Comparison of ENCODE assay signal across 8 cellular contexts in the genomic region with DNA sequence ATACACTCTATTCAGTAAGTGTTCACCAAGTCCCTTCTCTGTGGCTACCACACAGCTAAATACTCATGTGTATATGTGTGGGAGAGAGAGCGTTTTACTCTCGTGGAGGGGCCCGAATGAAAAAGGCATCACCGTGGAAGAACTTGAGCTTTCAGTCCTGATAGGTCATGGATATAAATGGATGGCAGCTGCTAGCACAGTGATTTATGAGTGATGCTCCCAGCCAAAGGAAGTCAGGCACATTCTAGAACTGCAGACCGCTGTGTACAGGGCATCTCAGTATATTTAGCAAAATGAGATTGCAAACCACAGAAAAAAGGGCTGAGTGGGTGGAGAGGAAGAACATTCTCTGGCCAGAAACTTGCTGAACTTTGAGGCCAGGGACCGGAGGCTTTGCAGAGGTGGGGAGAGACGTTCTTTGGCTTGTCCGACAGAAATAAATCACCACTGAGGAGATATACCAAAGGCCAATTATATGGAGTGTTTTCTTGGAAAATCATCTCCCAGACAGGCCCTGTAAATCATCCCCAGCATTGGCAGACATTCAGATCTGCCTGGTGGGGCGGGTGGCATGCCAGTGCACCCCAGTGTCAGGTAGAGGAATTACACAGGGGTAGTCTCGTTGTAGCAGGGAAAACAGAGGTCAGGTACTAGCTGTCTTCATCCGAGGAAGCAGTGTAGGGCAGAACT.
DNase-seq lines count a peak whose midpoint lies in the region; ATAC-seq, FAIRE-seq and TF ChIP-seq lines count a peak whose summit lies in the region.

No MANE protein-coding gene starts in this region.

- peaks cover 14% of the 10 kb centered on the region for H3K4me1 ChIP-seq in testis

- no peaks in the 10 kb centered on the region for H3K36me3 Mint-ChIP-seq in activated CD4-positive, alpha-beta T cell treated with anti-CD3 and anti-CD28 coated beads for 36 hours (ENCODE audit: low read depth)
- H3K36me3 Mint-ChIP-seq in stimulated activated memory B cell treated with anti-CD40 and anti-IgM and Interleukin-4, amounts not matched to agents 10 μg/mL and 1 μg/mL and 100 μg/mL, for 72 hours = no peaks in the 10 kb centered on the region

- no peaks in the 10 kb centered on the region for H3K36me3 ChIP-seq in testis (ENCODE audit: low read depth, missing control alignments)

- no peak overlapping the region for H3K27ac Mint-ChIP-seq in activated CD4-positive, alpha-beta T cell treated with anti-CD3 and anti-CD28 coated beads for 36 hours
- H3K27ac Mint-ChIP-seq in stimulated activated memory B cell treated with anti-CD40 and anti-IgM and Interleukin-4, amounts not matched to agents 10 μg/mL and 1 μg/mL and 100 μg/mL, for 72 hours = no peak overlapping the region

- POLR2A ChIA-PET in activated CD4-positive, alpha-beta T cell treated with anti-CD3 and anti-CD28 coated beads for 36 hours (lab: Charles Lee) = no interaction called here

- in situ Hi-C loops in SK-MEL-5 (cut with HindIII; ENCODE audit: low pct_unique_long_range_greater_than_20kb, low sequenced_read_pairs) = no loop called here

- no peak overlapping the region for H3K4me3 Mint-ChIP-seq in activated CD4-positive, alpha-beta T cell treated with anti-CD3 and anti-CD28 coated beads for 36 hours
- H3K4me3 Mint-ChIP-seq in stimulated activated memory B cell treated with anti-CD40 and anti-IgM and Interleukin-4, amounts not matched to agents 10 μg/mL and 1 μg/mL and 100 μg/mL, for 72 hours = no peak overlapping the region

- peak; percentile 85 for FAIRE-seq in HTR-8/SVneo (lab: Jason Lieb, UNC)

- DNase-seq in activated CD4-positive, alpha-beta T cell treated with anti-CD3 and anti-CD28 coated beads for 36 hours = peak; percentile 18
- DNase-seq in activated CD4-positive, alpha-beta T cell treated with anti-CD3 and anti-CD28 coated beads, Interleukin-2, amount 50 U/mL, for 1 hour = no peak
- DNase-seq in HTR-8/SVneo (ENCODE audit: insufficient read length, low spot score) (peak; percentile 78), SK-MEL-5 (ENCODE audit: low read depth, low spot score) (peak; percentile 64), hepatic stellate cell (ENCODE audit: low spot score) (peak; percentile 42), testis (peak; percentile 56), substantia nigra (lab: John Stamatoyannopoulos, UW) (no peak)

- ATAC-seq in activated CD4-positive, alpha-beta T cell treated with anti-CD3 and anti-CD28 coated beads for 36 hours = no peak
- no peak for ATAC-seq in stimulated activated memory B cell treated with anti-CD40 and anti-IgM and Interleukin-4, amounts not matched to agents 10 μg/mL and 1 μg/mL and 100 μg/mL, for 72 hours

- CTCF ChIA-PET in activated CD4-positive, alpha-beta T cell treated with anti-CD3 and anti-CD28 coated beads for 36 hours (lab: Charles Lee) = interaction anchor here (0.5 to 1.1 kb wide), 3 partner anchors 10 to 890 kb away, joined by 3 read pairs; no protein-coding TSS in a partner anchor

- TF ChIP-seq POLR2A in testis (IDR thresholded peaks at IDR 0.05) = no peak

- intact Hi-C loops in activated CD4-positive, alpha-beta T cell treated with anti-CD3 and anti-CD28 coated beads for 36 hours (cut with DNase I, micrococcal nuclease) = no loop called here
- intact Hi-C loops in testis (cut with DNase I; ENCODE audit: low total_unique reads) = no loop called here

- no peaks in the 10 kb centered on the region for H3K4me1 Mint-ChIP-seq in activated CD4-positive, alpha-beta T cell treated with anti-CD3 and anti-CD28 coated beads for 36 hours
- H3K4me1 Mint-ChIP-seq in stimulated activated memory B cell treated with anti-CD40 and anti-IgM and Interleukin-4, amounts not matched to agents 10 μg/mL and 1 μg/mL and 100 μg/mL, for 72 hours = no peaks in the 10 kb centered on the region

- 39 to 42% methylated on average over 11 of the region's 11 CpGs for WGBS in testis, 2 donors

- no peaks in the 10 kb centered on the region for H3K27me3 ChIP-seq in testis

- H3K27ac ChIP-seq in testis (peak overlapping the region; percentile 19 to 66), substantia nigra (ENCODE audit: low read depth, low read length, poor library complexity, severe bottlenecking) (no peak overlapping the region)

- H3K9me3 Mint-ChIP-seq in activated CD4-positive, alpha-beta T cell treated with anti-CD3 and anti-CD28 coated beads for 36 hours (ENCODE audit: low read depth) = no peaks in the 10 kb centered on the region
- H3K9me3 Mint-ChIP-seq in stimulated activated memory B cell treated with anti-CD40 and anti-IgM and Interleukin-4, amounts not matched to agents 10 μg/mL and 1 μg/mL and 100 μg/mL, for 72 hours = peaks cover 3% of the 10 kb centered on the region

- no peaks in the 10 kb centered on the region for H3K9me3 ChIP-seq in testis

- H3K27me3 Mint-ChIP-seq in activated CD4-positive, alpha-beta T cell treated with anti-CD3 and anti-CD28 coated beads for 36 hours = peaks cover 2% of the 10 kb centered on the region
- H3K27me3 Mint-ChIP-seq in stimulated activated memory B cell treated with anti-CD40 and anti-IgM and Interleukin-4, amounts not matched to agents 10 μg/mL and 1 μg/mL and 100 μg/mL, for 72 hours = peaks cover 11% of the 10 kb centered on the region

- TF ChIP-seq CTCF in testis (IDR thresholded peaks at IDR 0.05) = peak; percentile 49 to 55 (median 49)

- H3K4me3 ChIP-seq in testis = no peak overlapping the region

Comparison
In these comparisons a context has a peak if more than half of its experiments do, and no peak if none do; other contexts are left out.
1. DNase-seq: peak in activated CD4-positive, alpha-beta T cell treated with anti-CD3 and anti-CD28 coated beads for 36 hours (single experiment), HTR-8/SVneo (single experiment), SK-MEL-5 (single experiment), hepatic stellate cell (single experiment) and testis (single experiment); none in activated CD4-positive, alpha-beta T cell treated with anti-CD3 and anti-CD28 coated beads, Interleukin-2, amount 50 U/mL, for 1 hour (single experiment) and substantia nigra (0 of 49).